In the genomic region with DNA sequence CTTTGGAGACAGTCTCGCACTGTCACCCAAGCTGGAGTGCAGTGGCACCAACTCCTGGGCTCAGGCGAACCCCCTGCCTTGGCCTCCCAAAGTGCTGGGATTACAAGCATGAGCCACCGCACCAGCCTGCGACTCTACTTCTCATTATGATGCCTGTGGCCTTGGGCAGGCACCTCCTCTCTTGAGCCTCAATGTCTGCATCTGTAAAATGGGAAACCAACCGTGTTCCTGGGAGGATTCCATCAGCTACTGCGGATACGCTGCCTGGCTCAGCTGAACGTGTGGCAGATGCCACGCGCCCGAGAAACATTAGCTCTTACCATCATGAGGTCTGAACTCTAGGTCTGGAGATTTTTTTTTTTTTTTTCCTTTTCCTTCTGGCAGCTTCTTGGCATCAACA, we compare ENCODE assay signal across 34 cellular contexts. TPM values are rescaled to one million over a fixed set of nuclear protein-coding genes. Genes with fewer than 3 reads are reported as not detected.
"Had no signal": no experiment of that assay in that cellular context is flagged by ENCODE, and none has a peak within 500 bp of the region (broad histone marks: within the 10 kb centered on the region; RNA-seq: fewer than 3 reads in every experiment).

No MANE protein-coding gene starts in this region.

- H3K27ac ChIP-seq: adrenal gland, epithelial cell of prostate, esophagus squamous epithelium, ovary, prostate gland, suprapubic skin, tibial artery, upper lobe of right lung, WERI-Rb-1 had no signal

- H3K36me3 ChIP-seq: adrenal gland, esophagus squamous epithelium, ovary, prostate gland, suprapubic skin, upper lobe of right lung, WERI-Rb-1 had no signal

- H3K4me3 ChIP-seq: adrenal gland, esophagus squamous epithelium, mucosa of descending colon, ovary, prostate gland, smooth muscle cell, suprapubic skin, tibial artery, upper lobe of right lung had no signal

- H3K4me2 ChIP-seq: smooth muscle cell had no signal

- H3K27me3 ChIP-seq: adrenal gland had no signal

- H3K9me3 ChIP-seq: adrenal gland, ovary, prostate gland, upper lobe of right lung had no signal

- DNase-seq: activated CD4-positive, alpha-beta memory T cell treated with anti-CD3 and anti-CD28 coated beads for 36 hours; activated CD4-positive, alpha-beta T cell treated with anti-CD3 and anti-CD28 coated beads, Interleukin-2, amount 10 ng/mL, durations not matched to agents 24 days and 14 days; activated CD4-positive, CD25-positive, alpha-beta regulatory T cell treated with anti-CD3 and anti-CD28 coated beads, Interleukin-2, amount 50 U/mL, for 72 hours; activated CD8-positive, alpha-beta memory T cell treated with anti-CD3 and anti-CD28 coated beads, Interleukin-2, amount 50 U/mL, for 4 hours; activated effector memory CD4-positive, alpha-beta T cell treated with anti-CD3 and anti-CD28 coated beads, Interleukin-2, amount 50 U/mL, for 16 hours; activated naive CD4-positive, alpha-beta T cell treated with anti-CD3 and anti-CD28 coated beads for 36 hours; activated naive CD8-positive, alpha-beta T cell treated with anti-CD3 and anti-CD28 coated beads for 36 hours; activated T-cell treated with anti-CD3 and anti-CD28 coated beads, Interleukin-2, amount 50 U/mL, for 1 hour; dermis blood vessel endothelial cell; effector CD8-positive, alpha-beta T cell; esophagus squamous epithelium; left ventricle myocardium superior; mucosa of descending colon; ovary; retina; stimulated activated CD4-positive, alpha-beta T cell treated with anti-CD3 and anti-CD28 coated beads, Interleukin-15, amount 100 ng/mL, for 24 hours; stimulated activated CD4-positive, alpha-beta T cell treated with anti-CD3 and anti-CD28 coated beads, Interleukin-2, amount 100 ng/mL, for 24 hours; stimulated activated naive B cell treated with anti-CD40 and anti-IgM and Interleukin-4, amounts not matched to agents 10 μg/mL and 1 μg/mL and 100 μg/mL, for 72 hours; T-helper 9 cell; tibial artery; WERI-Rb-1 had no signal

- ATAC-seq: mucosa of descending colon; natural killer cell treated with Interleukin-12 subunit alpha and Interleukin-12 subunit beta and Interleukin-15 and Interleukin-18, amount 100 ng/mL, for 72 hours; stimulated activated naive B cell treated with anti-CD40 and anti-IgM and Interleukin-4, amounts not matched to agents 10 μg/mL and 1 μg/mL and 100 μg/mL, for 72 hours; upper lobe of right lung had no signal

- H3K4me1 ChIP-seq: prostate gland, upper lobe of right lung had no signal

- FAIRE-seq: astrocyte, colon, endometrium, frontal cortex, TTC549 had no signal

RNA-seq across cellular contexts. Expression of gene TESC, which starts 5.8 kb away (rescaled TPM):
- total RNA-seq: myocyte had no signal
